12 cellular contexts compared by ENCODE assay signal in genomic region chr21:46393941-46394818, GRCh38.
A peak's percentile ranks its signal among the peaks of the same experiment; 100 is the strongest.
DNase-seq lines count a peak whose midpoint lies in the region; ATAC-seq, FAIRE-seq and TF ChIP-seq lines count a peak whose summit lies in the region.
"Had no signal": no experiment of that assay in that cellular context is flagged by ENCODE, and none has a peak within 500 bp of the region (broad histone marks: within the 10 kb centered on the region; RNA-seq: fewer than 3 reads in every experiment).

No MANE protein-coding gene starts in this region.

- H3K9me3 ChIP-seq in SJCRH30 (replicated peaks): no peaks in the 10 kb centered on the region

- ATAC-seq in left lobe of liver: peak; percentile 83
- peak; percentile 64 for ATAC-seq in stimulated activated effector memory CD8-positive, alpha-beta T cell treated with anti-CD3 and anti-CD28 coated beads, Interleukin-12 subunit alpha, Interleukin-12 subunit beta, amount 100 ng/mL, for 72 hours
- ATAC-seq: GM12878; naive thymus-derived CD8-positive, alpha-beta T cell had no signal

- H3K4me1 ChIP-seq in SJCRH30: peaks cover 28% of the 10 kb centered on the region

- FAIRE-seq in D721Med (lab: Jason Lieb, UNC): no peak
- FAIRE-seq: GM12878 had no signal

- H3K4me3 ChIP-seq in SJCRH30: peak overlapping the region; percentile 15
- H3K4me3 ChIP-seq: GM12878 had no signal

- H3K36me3 ChIP-seq in SJCRH30: peaks cover 10% of the 10 kb centered on the region

- peaks cover 55% of the 10 kb centered on the region for H3K36me3 Mint-ChIP-seq in stimulated activated effector memory CD8-positive, alpha-beta T cell treated with anti-CD3 and anti-CD28 coated beads, Interleukin-12 subunit alpha, Interleukin-12 subunit beta, amount 100 ng/mL, for 72 hours
- H3K36me3 Mint-ChIP-seq in activated CD4-positive, alpha-beta memory T cell treated with anti-CD3 and anti-CD28 coated beads, Interleukin-2, amount 10 ng/mL, durations not matched to agents 7 days and 5 days (ENCODE audit: low read depth): peaks cover 35% of the 10 kb centered on the region

- H3K4me3 Mint-ChIP-seq in stimulated activated effector memory CD8-positive, alpha-beta T cell treated with anti-CD3 and anti-CD28 coated beads, Interleukin-12 subunit alpha, Interleukin-12 subunit beta, amount 100 ng/mL, for 72 hours: peak overlapping the region; percentile 23
- no peak overlapping the region for H3K4me3 Mint-ChIP-seq in activated CD4-positive, alpha-beta memory T cell treated with anti-CD3 and anti-CD28 coated beads, Interleukin-2, amount 10 ng/mL, durations not matched to agents 7 days and 5 days

- peaks cover 7% of the 10 kb centered on the region for H3K4me1 Mint-ChIP-seq in stimulated activated effector memory CD8-positive, alpha-beta T cell treated with anti-CD3 and anti-CD28 coated beads, Interleukin-12 subunit alpha, Interleukin-12 subunit beta, amount 100 ng/mL, for 72 hours
- H3K4me1 Mint-ChIP-seq in activated CD4-positive, alpha-beta memory T cell treated with anti-CD3 and anti-CD28 coated beads, Interleukin-2, amount 10 ng/mL, durations not matched to agents 7 days and 5 days: no peaks in the 10 kb centered on the region

- H3K27ac Mint-ChIP-seq in stimulated activated effector memory CD8-positive, alpha-beta T cell treated with anti-CD3 and anti-CD28 coated beads, Interleukin-12 subunit alpha, Interleukin-12 subunit beta, amount 100 ng/mL, for 72 hours: peak overlapping the region; percentile 56
- H3K27ac Mint-ChIP-seq in activated CD4-positive, alpha-beta memory T cell treated with anti-CD3 and anti-CD28 coated beads, Interleukin-2, amount 10 ng/mL, durations not matched to agents 7 days and 5 days: no peak overlapping the region

- no peak for TF ChIP-seq CTCF in D721Med (IDR thresholded peaks at IDR 0.05; ENCODE audit: insufficient read depth, missing control alignments)

- H3K9me3 Mint-ChIP-seq in stimulated activated effector memory CD8-positive, alpha-beta T cell treated with anti-CD3 and anti-CD28 coated beads, Interleukin-12 subunit alpha, Interleukin-12 subunit beta, amount 100 ng/mL, for 72 hours: no peaks in the 10 kb centered on the region
- no peaks in the 10 kb centered on the region for H3K9me3 Mint-ChIP-seq in activated CD4-positive, alpha-beta memory T cell treated with anti-CD3 and anti-CD28 coated beads, Interleukin-2, amount 10 ng/mL, durations not matched to agents 7 days and 5 days
- H3K9me3 Mint-ChIP-seq: naive thymus-derived CD8-positive, alpha-beta T cell had no signal

- POLR2A ChIA-PET in activated CD4-positive, alpha-beta memory T cell treated with anti-CD3 and anti-CD28 coated beads, Interleukin-2, amount 10 ng/mL, durations not matched to agents 7 days and 5 days (lab: Charles Lee): no interaction called here

- peak; percentile 45 for DNase-seq in NCI-H128 (lab: John Stamatoyannopoulos, UW; ENCODE audit: unreplicated experiment)
- peak; percentile 77 to 79 for DNase-seq in SJCRH30
- DNase-seq in left lobe of liver (ENCODE audit: low spot score): peak; percentile 83
- DNase-seq in stimulated activated effector memory CD8-positive, alpha-beta T cell treated with anti-CD3 and anti-CD28 coated beads, Interleukin-12 subunit alpha, Interleukin-12 subunit beta, amount 100 ng/mL, for 72 hours (ENCODE audit: low spot score in 2 of 2): no peak
- DNase-seq in NCI-H1105 (lab: John Stamatoyannopoulos, UW): no peak
- DNase-seq in activated CD4-positive, alpha-beta memory T cell treated with anti-CD3 and anti-CD28 coated beads, Interleukin-2, amount 10 ng/mL, durations not matched to agents 7 days and 5 days: no peak
- no peak for DNase-seq in D721Med (ENCODE audit: insufficient read length, low spot score)
- DNase-seq: activated CD4-positive, alpha-beta T cell treated with anti-CD3 and anti-CD28 coated beads for 48 hours; activated effector memory CD4-positive, alpha-beta T cell treated with Interleukin-2 at 50 U/mL for 16 hours; naive thymus-derived CD8-positive, alpha-beta T cell; NCI-H526 treated with DMSO at 0.1 percent for 48 hours had no signal

- no peaks in the 10 kb centered on the region for H3K27me3 Mint-ChIP-seq in activated CD4-positive, alpha-beta memory T cell treated with anti-CD3 and anti-CD28 coated beads, Interleukin-2, amount 10 ng/mL, durations not matched to agents 7 days and 5 days
- H3K27me3 Mint-ChIP-seq: naive thymus-derived CD8-positive, alpha-beta T cell had no signal

- H3K27ac ChIP-seq in SJCRH30: peak overlapping the region; percentile 89

- H3K27me3 ChIP-seq in SJCRH30: no peaks in the 10 kb centered on the region

- CTCF ChIA-PET in activated CD4-positive, alpha-beta memory T cell treated with anti-CD3 and anti-CD28 coated beads, Interleukin-2, amount 10 ng/mL, durations not matched to agents 7 days and 5 days (lab: Charles Lee): no interaction called here

Comparison
In these comparisons a context has a peak if more than half of its experiments do, and no peak if none do; other contexts are left out.
1. DNase-seq: peak in NCI-H128 (single experiment), SJCRH30 (2 of 2) and left lobe of liver (single experiment); none in stimulated activated effector memory CD8-positive, alpha-beta T cell treated with anti-CD3 and anti-CD28 coated beads, Interleukin-12 subunit alpha, Interleukin-12 subunit beta, amount 100 ng/mL, for 72 hours (0 of 2), NCI-H1105 (single experiment), activated CD4-positive, alpha-beta memory T cell treated with anti-CD3 and anti-CD28 coated beads, Interleukin-2, amount 10 ng/mL, durations not matched to agents 7 days and 5 days (single experiment) and D721Med (single experiment).